ENCODE assay signal across 2 cellular contexts in the genomic region with DNA sequence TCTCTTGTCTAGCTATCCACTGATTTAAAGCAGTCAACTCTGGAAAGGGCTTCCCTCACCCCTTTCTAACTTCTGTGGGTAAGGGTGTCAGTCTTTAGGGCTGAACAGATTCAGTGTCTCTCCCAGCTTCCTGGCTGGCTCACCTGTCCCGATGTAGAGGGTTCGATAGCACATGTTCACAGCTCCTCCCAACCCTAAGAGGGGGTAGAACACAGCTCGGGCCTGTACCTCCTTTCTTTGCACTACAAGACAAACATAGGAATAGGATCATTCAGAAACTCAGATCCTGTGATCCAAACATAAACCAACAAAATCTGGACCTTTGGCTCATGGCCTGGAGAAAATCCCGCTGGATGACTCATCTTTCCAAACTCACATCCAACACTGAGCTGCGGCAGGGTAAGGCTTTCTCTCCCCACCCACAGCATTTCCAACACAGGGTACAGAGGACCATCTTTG.
TF ChIP-seq lines count a peak whose summit lies in the region.

No MANE protein-coding gene starts in this region.

TF ChIP-seq in IMR-90, 13 proteins besides CTCF, POLR2A, EP300 and RAD21:
- TF ChIP-seq, protein P1, sequence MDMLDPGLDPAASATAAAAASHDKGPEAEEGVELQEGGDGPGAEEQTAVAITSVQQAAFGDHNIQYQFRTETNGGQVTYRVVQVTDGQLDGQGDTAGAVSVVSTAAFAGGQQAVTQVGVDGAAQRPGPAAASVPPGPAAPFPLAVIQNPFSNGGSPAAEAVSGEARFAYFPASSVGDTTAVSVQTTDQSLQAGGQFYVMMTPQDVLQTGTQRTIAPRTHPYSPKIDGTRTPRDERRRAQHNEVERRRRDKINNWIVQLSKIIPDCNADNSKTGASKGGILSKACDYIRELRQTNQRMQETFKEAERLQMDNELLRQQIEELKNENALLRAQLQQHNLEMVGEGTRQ (IDR thresholded peaks at IDR 0.05; ENCODE audit: low read depth, low read length): no peak
- TF ChIP-seq SMC3 (IDR thresholded peaks at IDR 0.05; ENCODE audit: low read depth, low read length) (no peak), FOS (IDR thresholded peaks at IDR 0.05; ENCODE audit: low read depth, low read length) (peak; percentile 89), MXI1 (IDR thresholded peaks at IDR 0.05; ENCODE audit: borderline replicate concordance, low read depth, low read length) (no peak), RCOR1 (IDR thresholded peaks at IDR 0.05; ENCODE audit: insufficient replicate concordance, low read length) (no peak), CHD1 (IDR thresholded peaks at IDR 0.05; ENCODE audit: low read depth, low read length) (no peak), NFE2L2 (IDR thresholded peaks at IDR 0.05; ENCODE audit: low read depth, low read length) (no peak), BHLHE40 (IDR thresholded peaks at IDR 0.05; ENCODE audit: low read depth, low read length) (peak; percentile 10; the same call in 1 of the 2 replicates)
TF ChIP-seq in IMR-90: peak in this region for 2.

TF ChIP-seq in HepG2, 621 proteins besides CTCF, POLR2A, EP300 and RAD21 (continues in another document):
- no peak for TF ChIP-seq ATRX (CRISPR knock-in tag; IDR thresholded peaks at IDR 0.05; ENCODE audit: borderline replicate concordance)
- no peak for TF ChIP-seq ZNF501 (CRISPR knock-in tag; IDR thresholded peaks at IDR 0.05)
- no peak for TF ChIP-seq ZNF569 (CRISPR knock-in tag; IDR thresholded peaks at IDR 0.05; ENCODE audit: borderline replicate concordance)
- no peak for TF ChIP-seq SNAI1 (CRISPR knock-in tag; IDR thresholded peaks at IDR 0.05; ENCODE audit: borderline replicate concordance)
- TF ChIP-seq, protein P2, sequence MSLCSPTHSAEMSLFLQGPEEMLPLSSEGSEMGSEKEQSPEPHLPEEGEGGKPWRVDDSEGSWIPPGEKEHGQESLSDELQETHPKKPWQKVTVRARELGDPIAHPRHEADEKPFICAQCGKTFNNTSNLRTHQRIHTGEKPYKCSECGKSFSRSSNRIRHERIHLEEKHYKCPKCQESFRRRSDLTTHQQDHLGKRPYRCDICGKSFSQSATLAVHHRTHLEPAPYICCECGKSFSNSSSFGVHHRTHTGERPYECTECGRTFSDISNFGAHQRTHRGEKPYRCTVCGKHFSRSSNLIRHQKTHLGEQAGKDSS (CRISPR knock-in tag; IDR thresholded peaks at IDR 0.05; ENCODE audit: borderline replicate concordance, low read depth): no peak
- TF ChIP-seq KMT2B (CRISPR knock-in tag; IDR thresholded peaks at IDR 0.05): no peak
- TF ChIP-seq SRSF1 (optimal IDR thresholded peaks at IDR 0.05; ENCODE audit: low read depth, low read length): no peak
- TF ChIP-seq, protein P3, sequence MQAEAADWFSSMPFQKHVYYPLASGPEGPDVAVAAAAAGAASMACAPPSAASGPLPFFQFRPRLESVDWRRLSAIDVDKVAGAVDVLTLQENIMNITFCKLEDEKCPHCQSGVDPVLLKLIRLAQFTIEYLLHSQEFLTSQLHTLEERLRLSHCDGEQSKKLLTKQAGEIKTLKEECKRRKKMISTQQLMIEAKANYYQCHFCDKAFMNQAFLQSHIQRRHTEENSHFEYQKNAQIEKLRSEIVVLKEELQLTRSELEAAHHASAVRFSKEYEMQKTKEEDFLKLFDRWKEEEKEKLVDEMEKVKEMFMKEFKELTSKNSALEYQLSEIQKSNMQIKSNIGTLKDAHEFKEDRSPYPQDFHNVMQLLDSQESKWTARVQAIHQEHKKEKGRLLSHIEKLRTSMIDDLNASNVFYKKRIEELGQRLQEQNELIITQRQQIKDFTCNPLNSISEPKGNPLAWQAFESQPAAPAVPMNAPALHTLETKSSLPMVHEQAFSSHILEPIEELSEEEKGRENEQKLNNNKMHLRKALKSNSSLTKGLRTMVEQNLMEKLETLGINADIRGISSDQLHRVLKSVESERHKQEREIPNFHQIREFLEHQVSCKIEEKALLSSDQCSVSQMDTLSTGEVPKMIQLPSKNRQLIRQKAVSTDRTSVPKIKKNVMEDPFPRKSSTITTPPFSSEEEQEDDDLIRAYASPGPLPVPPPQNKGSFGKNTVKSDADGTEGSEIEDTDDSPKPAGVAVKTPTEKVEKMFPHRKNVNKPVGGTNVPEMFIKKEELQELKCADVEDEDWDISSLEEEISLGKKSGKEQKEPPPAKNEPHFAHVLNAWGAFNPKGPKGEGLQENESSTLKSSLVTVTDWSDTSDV (CRISPR knock-in tag; IDR thresholded peaks at IDR 0.05): no peak
- TF ChIP-seq SAP130 (CRISPR knock-in tag; IDR thresholded peaks at IDR 0.05; ENCODE audit: low read depth): peak; percentile 71; the same call in 1 of the 2 replicates
- no peak for TF ChIP-seq ATAD3A (CRISPR knock-in tag; IDR thresholded peaks at IDR 0.05)
- TF ChIP-seq SNAPC2 (CRISPR knock-in tag; IDR thresholded peaks at IDR 0.05): no peak
- no peak for TF ChIP-seq ATF7 (IDR thresholded peaks at IDR 0.05)
- TF ChIP-seq ATF7 (CRISPR knock-in tag; IDR thresholded peaks at IDR 0.05): no peak
- TF ChIP-seq, protein P4, sequence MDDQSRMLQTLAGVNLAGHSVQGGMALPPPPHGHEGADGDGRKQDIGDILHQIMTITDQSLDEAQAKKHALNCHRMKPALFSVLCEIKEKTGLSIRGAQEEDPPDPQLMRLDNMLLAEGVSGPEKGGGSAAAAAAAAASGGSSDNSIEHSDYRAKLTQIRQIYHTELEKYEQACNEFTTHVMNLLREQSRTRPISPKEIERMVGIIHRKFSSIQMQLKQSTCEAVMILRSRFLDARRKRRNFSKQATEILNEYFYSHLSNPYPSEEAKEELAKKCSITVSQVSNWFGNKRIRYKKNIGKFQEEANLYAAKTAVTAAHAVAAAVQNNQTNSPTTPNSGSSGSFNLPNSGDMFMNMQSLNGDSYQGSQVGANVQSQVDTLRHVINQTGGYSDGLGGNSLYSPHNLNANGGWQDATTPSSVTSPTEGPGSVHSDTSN (CRISPR knock-in tag; IDR thresholded peaks at IDR 0.05; ENCODE audit: borderline replicate concordance): no peak
- TF ChIP-seq, protein P5, sequence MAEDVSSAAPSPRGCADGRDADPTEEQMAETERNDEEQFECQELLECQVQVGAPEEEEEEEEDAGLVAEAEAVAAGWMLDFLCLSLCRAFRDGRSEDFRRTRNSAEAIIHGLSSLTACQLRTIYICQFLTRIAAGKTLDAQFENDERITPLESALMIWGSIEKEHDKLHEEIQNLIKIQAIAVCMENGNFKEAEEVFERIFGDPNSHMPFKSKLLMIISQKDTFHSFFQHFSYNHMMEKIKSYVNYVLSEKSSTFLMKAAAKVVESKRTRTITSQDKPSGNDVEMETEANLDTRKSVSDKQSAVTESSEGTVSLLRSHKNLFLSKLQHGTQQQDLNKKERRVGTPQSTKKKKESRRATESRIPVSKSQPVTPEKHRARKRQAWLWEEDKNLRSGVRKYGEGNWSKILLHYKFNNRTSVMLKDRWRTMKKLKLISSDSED (CRISPR knock-in tag; IDR thresholded peaks at IDR 0.05): no peak
- TF ChIP-seq RXRB (CRISPR knock-in tag; IDR thresholded peaks at IDR 0.05; ENCODE audit: borderline replicate concordance): no peak
- no peak for TF ChIP-seq STAT5B (CRISPR knock-in tag; IDR thresholded peaks at IDR 0.05)
- no peak for TF ChIP-seq ZNF17 (CRISPR knock-in tag; IDR thresholded peaks at IDR 0.05)
- TF ChIP-seq ATM (IDR thresholded peaks at IDR 0.05; ENCODE audit: borderline replicate concordance): no peak
- TF ChIP-seq, protein P6, sequence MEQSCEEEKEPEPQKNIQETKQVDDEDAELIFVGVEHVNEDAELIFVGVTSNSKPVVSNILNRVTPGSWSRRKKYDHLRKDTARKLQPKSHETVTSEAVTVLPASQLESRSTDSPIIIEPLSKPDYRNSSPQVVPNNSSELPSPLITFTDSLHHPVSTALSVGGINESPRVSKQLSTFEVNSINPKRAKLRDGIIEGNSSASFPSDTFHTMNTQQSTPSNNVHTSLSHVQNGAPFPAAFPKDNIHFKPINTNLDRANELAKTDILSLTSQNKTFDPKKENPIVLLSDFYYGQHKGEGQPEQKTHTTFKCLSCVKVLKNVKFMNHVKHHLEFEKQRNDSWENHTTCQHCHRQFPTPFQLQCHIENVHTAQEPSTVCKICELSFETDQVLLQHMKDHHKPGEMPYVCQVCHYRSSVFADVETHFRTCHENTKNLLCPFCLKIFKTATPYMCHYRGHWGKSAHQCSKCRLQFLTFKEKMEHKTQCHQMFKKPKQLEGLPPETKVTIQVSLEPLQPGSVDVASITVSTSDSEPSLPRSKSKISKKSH (CRISPR knock-in tag; IDR thresholded peaks at IDR 0.05; ENCODE audit: borderline replicate concordance): no peak
- TF ChIP-seq MBD4 (IDR thresholded peaks at IDR 0.05; ENCODE audit: borderline replicate concordance, low read length): no peak
- no peak for TF ChIP-seq JDP2 (CRISPR knock-in tag; IDR thresholded peaks at IDR 0.05; ENCODE audit: borderline replicate concordance)
- no peak for TF ChIP-seq SMAD9 (CRISPR knock-in tag; IDR thresholded peaks at IDR 0.05)
- TF ChIP-seq, protein P7, sequence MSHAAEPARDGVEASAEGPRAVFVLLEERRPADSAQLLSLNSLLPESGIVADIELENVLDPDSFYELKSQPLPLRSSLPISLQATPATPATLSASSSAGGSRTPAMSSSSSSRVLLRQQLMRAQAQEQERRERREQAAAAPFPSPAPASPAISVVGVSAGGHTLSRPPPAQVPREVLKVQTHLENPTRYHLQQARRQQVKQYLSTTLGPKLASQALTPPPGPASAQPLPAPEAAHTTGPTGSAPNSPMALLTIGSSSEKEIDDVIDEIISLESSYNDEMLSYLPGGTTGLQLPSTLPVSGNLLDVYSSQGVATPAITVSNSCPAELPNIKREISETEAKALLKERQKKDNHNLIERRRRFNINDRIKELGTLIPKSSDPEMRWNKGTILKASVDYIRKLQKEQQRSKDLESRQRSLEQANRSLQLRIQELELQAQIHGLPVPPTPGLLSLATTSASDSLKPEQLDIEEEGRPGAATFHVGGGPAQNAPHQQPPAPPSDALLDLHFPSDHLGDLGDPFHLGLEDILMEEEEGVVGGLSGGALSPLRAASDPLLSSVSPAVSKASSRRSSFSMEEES (CRISPR knock-in tag; IDR thresholded peaks at IDR 0.05): peak; percentile 73; the same call in 1 of the 2 replicates
- TF ChIP-seq ZNF432 (CRISPR knock-in tag; IDR thresholded peaks at IDR 0.05; ENCODE audit: borderline replicate concordance): no peak
- TF ChIP-seq AHR (CRISPR knock-in tag; IDR thresholded peaks at IDR 0.05): no peak
- TF ChIP-seq RFXANK (CRISPR knock-in tag; IDR thresholded peaks at IDR 0.05): no peak
- no peak; the same call in 1 of the 2 replicates for TF ChIP-seq RXRA (CRISPR knock-in tag; IDR thresholded peaks at IDR 0.05)
- TF ChIP-seq, protein P8, sequence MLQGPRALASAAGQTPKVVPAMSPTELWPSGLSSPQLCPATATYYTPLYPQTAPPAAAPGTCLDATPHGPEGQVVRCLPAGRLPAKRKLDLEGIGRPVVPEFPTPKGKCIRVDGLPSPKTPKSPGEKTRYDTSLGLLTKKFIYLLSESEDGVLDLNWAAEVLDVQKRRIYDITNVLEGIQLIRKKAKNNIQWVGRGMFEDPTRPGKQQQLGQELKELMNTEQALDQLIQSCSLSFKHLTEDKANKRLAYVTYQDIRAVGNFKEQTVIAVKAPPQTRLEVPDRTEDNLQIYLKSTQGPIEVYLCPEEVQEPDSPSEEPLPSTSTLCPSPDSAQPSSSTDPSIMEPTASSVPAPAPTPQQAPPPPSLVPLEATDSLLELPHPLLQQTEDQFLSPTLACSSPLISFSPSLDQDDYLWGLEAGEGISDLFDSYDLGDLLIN (CRISPR knock-in tag; IDR thresholded peaks at IDR 0.05; ENCODE audit: borderline replicate concordance): no peak
- TF ChIP-seq ZNF577 (CRISPR knock-in tag; IDR thresholded peaks at IDR 0.05; ENCODE audit: borderline replicate concordance, low read depth): no peak
- TF ChIP-seq GABPB1 (CRISPR knock-in tag; IDR thresholded peaks at IDR 0.05): no peak
- no peak for TF ChIP-seq ZFP36 (IDR thresholded peaks at IDR 0.05; ENCODE audit: borderline replicate concordance, low read depth, low read length, partially characterized antibody)
- TF ChIP-seq, protein P9, sequence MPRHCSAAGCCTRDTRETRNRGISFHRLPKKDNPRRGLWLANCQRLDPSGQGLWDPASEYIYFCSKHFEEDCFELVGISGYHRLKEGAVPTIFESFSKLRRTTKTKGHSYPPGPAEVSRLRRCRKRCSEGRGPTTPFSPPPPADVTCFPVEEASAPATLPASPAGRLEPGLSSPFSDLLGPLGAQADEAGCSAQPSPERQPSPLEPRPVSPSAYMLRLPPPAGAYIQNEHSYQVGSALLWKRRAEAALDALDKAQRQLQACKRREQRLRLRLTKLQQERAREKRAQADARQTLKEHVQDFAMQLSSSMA (CRISPR knock-in tag; IDR thresholded peaks at IDR 0.05): no peak
- TF ChIP-seq, protein P10, sequence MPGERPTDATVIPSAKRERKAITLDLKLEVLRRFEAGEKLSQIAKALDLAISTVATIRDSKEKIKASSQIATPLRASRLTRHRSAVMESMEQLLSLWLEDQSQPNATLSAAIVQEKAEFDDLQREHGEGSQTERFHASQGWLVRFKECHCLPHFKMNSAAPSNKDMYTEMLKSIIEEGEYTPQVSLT (CRISPR knock-in tag; IDR thresholded peaks at IDR 0.05; ENCODE audit: borderline replicate concordance, low read depth): no peak
- TF ChIP-seq, protein P11, sequence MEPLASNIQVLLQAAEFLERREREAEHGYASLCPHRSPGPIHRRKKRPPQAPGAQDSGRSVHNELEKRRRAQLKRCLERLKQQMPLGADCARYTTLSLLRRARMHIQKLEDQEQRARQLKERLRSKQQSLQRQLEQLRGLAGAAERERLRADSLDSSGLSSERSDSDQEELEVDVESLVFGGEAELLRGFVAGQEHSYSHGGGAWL (CRISPR knock-in tag; IDR thresholded peaks at IDR 0.05): no peak
- no peak for TF ChIP-seq KDM1A (CRISPR knock-in tag; IDR thresholded peaks at IDR 0.05)
- TF ChIP-seq ZNF20 (CRISPR knock-in tag; IDR thresholded peaks at IDR 0.05): no peak
- TF ChIP-seq NR3C1 (CRISPR knock-in tag; IDR thresholded peaks at IDR 0.05): no peak
- no peak for TF ChIP-seq FOXC1 (CRISPR knock-in tag; IDR thresholded peaks at IDR 0.05; ENCODE audit: borderline replicate concordance)
- TF ChIP-seq ZNF891 (CRISPR knock-in tag; IDR thresholded peaks at IDR 0.05): no peak
- peak; percentile 45; the same call in 1 of the 2 replicates for TF ChIP-seq SOX5 (CRISPR knock-in tag; IDR thresholded peaks at IDR 0.05; ENCODE audit: borderline replicate concordance)
- TF ChIP-seq MED13 (CRISPR knock-in tag; IDR thresholded peaks at IDR 0.05): no peak
- no peak for TF ChIP-seq ZNF589 (CRISPR knock-in tag; conservative IDR thresholded peaks at IDR 0.05)
- TF ChIP-seq NAIF1 (CRISPR knock-in tag; IDR thresholded peaks at IDR 0.05; ENCODE audit: borderline replicate concordance): no peak
- TF ChIP-seq, protein P12, sequence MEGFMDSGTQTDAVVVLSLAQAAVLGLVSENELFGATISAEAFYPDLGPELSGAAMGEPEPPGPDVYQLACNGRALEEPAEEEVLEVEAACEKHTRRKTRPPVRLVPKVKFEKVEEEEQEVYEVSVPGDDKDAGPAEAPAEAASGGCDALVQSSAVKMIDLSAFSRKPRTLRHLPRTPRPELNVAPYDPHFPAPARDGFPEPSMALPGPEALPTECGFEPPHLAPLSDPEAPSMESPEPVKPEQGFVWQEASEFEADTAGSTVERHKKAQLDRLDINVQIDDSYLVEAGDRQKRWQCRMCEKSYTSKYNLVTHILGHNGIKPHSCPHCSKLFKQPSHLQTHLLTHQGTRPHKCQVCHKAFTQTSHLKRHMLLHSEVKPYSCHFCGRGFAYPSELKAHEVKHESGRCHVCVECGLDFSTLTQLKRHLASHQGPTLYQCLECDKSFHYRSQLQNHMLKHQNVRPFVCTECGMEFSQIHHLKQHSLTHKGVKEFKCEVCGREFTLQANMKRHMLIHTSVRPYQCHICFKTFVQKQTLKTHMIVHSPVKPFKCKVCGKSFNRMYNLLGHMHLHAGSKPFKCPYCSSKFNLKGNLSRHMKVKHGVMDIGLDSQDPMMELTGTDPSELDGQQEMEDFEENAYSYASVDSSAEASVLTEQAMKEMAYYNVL (CRISPR knock-in tag; IDR thresholded peaks at IDR 0.05; ENCODE audit: borderline replicate concordance): no peak
- TF ChIP-seq HNRNPL (IDR thresholded peaks at IDR 0.05; ENCODE audit: low read depth, low read length): no peak
- no peak for TF ChIP-seq CAMTA2 (CRISPR knock-in tag; IDR thresholded peaks at IDR 0.05; ENCODE audit: borderline replicate concordance)
- no peak for TF ChIP-seq ZBTB7B (CRISPR knock-in tag; IDR thresholded peaks at IDR 0.05)
- TF ChIP-seq ZBTB8A (CRISPR knock-in tag; IDR thresholded peaks at IDR 0.05; ENCODE audit: borderline replicate concordance, low read depth): no peak
